Comparison of ENCODE assay signal across 8 cellular contexts in the genomic region with DNA sequence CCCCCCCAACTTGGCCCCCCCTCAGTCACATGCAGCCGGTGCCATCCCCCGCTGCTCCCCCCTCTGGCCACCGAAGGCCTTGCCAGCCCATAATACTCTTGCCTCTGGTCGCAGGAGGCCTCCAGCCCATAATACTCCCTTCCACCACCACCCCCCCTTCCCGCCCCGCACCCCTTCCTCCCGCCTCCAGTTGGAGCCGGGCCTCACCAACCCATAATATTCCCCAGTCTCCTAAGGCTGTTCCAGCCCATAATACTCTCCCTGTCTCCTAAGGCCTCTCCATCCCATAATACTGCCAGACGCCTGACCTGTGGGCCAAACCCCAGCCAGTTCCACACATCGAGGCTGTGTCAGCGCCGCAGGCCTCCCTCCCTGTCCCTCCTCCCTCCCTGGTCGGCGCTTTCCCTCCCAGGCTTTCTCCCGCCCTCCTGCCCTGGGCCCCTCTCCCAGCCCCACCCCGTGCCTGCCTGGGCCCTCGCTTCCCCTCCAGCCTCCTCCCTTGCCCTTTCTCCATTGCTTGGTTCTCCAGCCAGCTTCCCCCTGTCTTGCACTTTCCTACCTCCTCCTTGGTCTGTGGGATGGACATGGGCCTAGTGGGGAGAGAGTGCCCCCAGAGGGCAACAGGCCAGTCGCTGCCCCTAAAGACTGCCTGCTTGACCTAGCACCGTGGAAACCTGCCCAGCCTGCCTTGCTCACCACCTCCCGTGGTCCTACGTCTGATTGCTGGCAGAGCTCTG. TPM values are rescaled to one million over a fixed set of nuclear protein-coding genes. Genes with fewer than 3 reads are reported as not detected.
DNase-seq lines count a peak whose midpoint lies in the region; ATAC-seq, FAIRE-seq and TF ChIP-seq lines count a peak whose summit lies in the region.

No MANE protein-coding gene starts in this region.

- H3K27ac ChIP-seq in endodermal cell (ENCODE audit: low read depth, low read length) (peak overlapping the region; percentile 93), lower lobe of right lung (peak overlapping the region; percentile 87), stomach (peak overlapping the region; percentile 69 to 94 (median 91))

- H3K9me3 Mint-ChIP-seq in WTC11 (no peaks in the 10 kb centered on the region), endodermal cell (no peaks in the 10 kb centered on the region)

- CTCF ChIA-PET in WTC11 (lab: Charles Lee) = interaction anchor here (0.7 to 3.0 kb wide), 19 partner anchors 9 to 312 kb away, joined by 3 to 23 read pairs (median 3); partner anchors contain the start of genes ACRBP, GAPDH, LPAR5 and MLF2

- H3K4me1 Mint-ChIP-seq in WTC11 = peaks cover 37% of the 10 kb centered on the region
- H3K4me1 Mint-ChIP-seq in endodermal cell = peaks cover 26% of the 10 kb centered on the region

- ATAC-seq in WTC11 (peak; percentile 86), lower lobe of right lung (peak; percentile 88)

- FAIRE-seq in H54 (lab: Jason Lieb, UNC) = peak; percentile 72

- TF ChIP-seq POLR2A in H54 (IDR thresholded peaks at IDR 0.05; ENCODE audit: low read depth, low read length) (peak; percentile 42), stomach (IDR thresholded peaks at IDR 0.05) (no peak)

- H3K36me3 Mint-ChIP-seq in WTC11 = no peaks in the 10 kb centered on the region
- no peaks in the 10 kb centered on the region for H3K36me3 Mint-ChIP-seq in endodermal cell (ENCODE audit: low read depth)

- TF ChIP-seq CTCF in WTC11 (IDR thresholded peaks at IDR 0.05) = no peak
- peak; percentile 65 for TF ChIP-seq CTCF in endodermal cell (conservative IDR thresholded peaks at IDR 0.05)
- no peak for TF ChIP-seq CTCF in lower lobe of right lung (IDR thresholded peaks at IDR 0.05)
- peak in 2 of 7 experiments; percentile 5 to 13 for TF ChIP-seq CTCF in stomach (IDR thresholded peaks at IDR 0.05)

- H3K4me3 ChIP-seq in endodermal cell (ENCODE audit: low read length) (no peak overlapping the region), lower lobe of right lung (peak overlapping the region; percentile 5), stomach (peak overlapping the region in 2 of 4 donors; percentile 15 to 37)

- peaks cover 14% of the 10 kb centered on the region for H3K4me1 ChIP-seq in endodermal cell (ENCODE audit: control insufficient read depth, insufficient read depth, low read length)
- peaks cover 37% of the 10 kb centered on the region for H3K4me1 ChIP-seq in lower lobe of right lung
- peaks cover 29 to 47% (median 34%) of the 10 kb centered on the region in 4 donors for H3K4me1 ChIP-seq in stomach

- intact Hi-C loops in lower lobe of right lung (cut with DNase I) = no loop called here
- intact Hi-C loops in stomach (cut with DNase I; ENCODE audit: low total_unique reads) = no loop called here

- peak overlapping the region; percentile 30 for H3K9ac ChIP-seq in endodermal cell (ENCODE audit: extremely low read depth, low read length, poor library complexity, severe bottlenecking)

- H3K4me3 Mint-ChIP-seq in WTC11 (peak overlapping the region; percentile 49), endodermal cell (peak overlapping the region; percentile 40)

- H3K27me3 ChIP-seq in endodermal cell (ENCODE audit: control insufficient read depth, insufficient read depth, low read length, poor library complexity, severe bottlenecking) = peaks cover under 1% of the 10 kb centered on the region
- H3K27me3 ChIP-seq in lower lobe of right lung (ENCODE audit: low read depth) = no peaks in the 10 kb centered on the region
- H3K27me3 ChIP-seq in stomach = no peaks in the 10 kb centered on the region

- H3K27ac Mint-ChIP-seq in WTC11 (peak overlapping the region; percentile 73), endodermal cell (peak overlapping the region; percentile 71)

- WGBS in endodermal cell (ENCODE audit: insufficient coverage in 1 of 2, insufficient read length in 1 of 2), 2 experiments = 16 to 19% methylated on average over 11 to 18 of the region's 21 CpGs
- WGBS in stomach, 5 donors = 5 to 8% (median 6%) methylated on average over 18 to 21 of the region's 21 CpGs

- no peaks in the 10 kb centered on the region for H3K36me3 ChIP-seq in endodermal cell (ENCODE audit: control insufficient read depth, insufficient read depth, low read length)
- H3K36me3 ChIP-seq in lower lobe of right lung = no peaks in the 10 kb centered on the region
- no peaks in the 10 kb centered on the region for H3K36me3 ChIP-seq in stomach

- H3K9me3 ChIP-seq in endodermal cell (ENCODE audit: control insufficient read depth, low read length) = no peaks in the 10 kb centered on the region
- H3K9me3 ChIP-seq in lower lobe of right lung = no peaks in the 10 kb centered on the region
- no peaks in the 10 kb centered on the region for H3K9me3 ChIP-seq in stomach

- POLR2A ChIA-PET in WTC11 (lab: Charles Lee) = interaction anchor here (0.8 to 2.9 kb wide), 3 partner anchors 75 to 277 kb away, joined by 4 to 25 read pairs (median 5); partner anchors contain the start of genes GAPDH and ZNF384

- H3K27me3 Mint-ChIP-seq in WTC11 (ENCODE audit: low read depth) (peaks cover 7% of the 10 kb centered on the region), endodermal cell (ENCODE audit: insufficient read depth) (peaks cover 7% of the 10 kb centered on the region)

- DNase-seq in C1 segment of cervical spinal cord (lab: John Stamatoyannopoulos, UW) (peak; percentile 65 to 100 (median 95)), H54 (ENCODE audit: insufficient read length, low spot score) (peak; percentile 92), NCI-H226 (peak; percentile 98), WTC11 (ENCODE audit: low spot score) (peak; percentile 91), endodermal cell (peak; percentile 99), lower lobe of right lung (peak; percentile 91), stomach (peak; percentile 90)
- DNase-seq in NK-92 treated with Interleukin-12 subunit alpha and Interleukin-12 subunit beta, amount 100 ng/mL, for 24 hours (lab: John Stamatoyannopoulos, UW) = no peak

- no peak for TF ChIP-seq EP300 in stomach (IDR thresholded peaks at IDR 0.05)

TF ChIP-seq in WTC11, 78 proteins besides CTCF, POLR2A, EP300 and RAD21 (continues in another document):
- TF ChIP-seq HMGA2 (CRISPR knock-in tag; IDR thresholded peaks at IDR 0.05) = no peak; the same call in 1 of the 2 replicates
- TF ChIP-seq, protein P1, sequence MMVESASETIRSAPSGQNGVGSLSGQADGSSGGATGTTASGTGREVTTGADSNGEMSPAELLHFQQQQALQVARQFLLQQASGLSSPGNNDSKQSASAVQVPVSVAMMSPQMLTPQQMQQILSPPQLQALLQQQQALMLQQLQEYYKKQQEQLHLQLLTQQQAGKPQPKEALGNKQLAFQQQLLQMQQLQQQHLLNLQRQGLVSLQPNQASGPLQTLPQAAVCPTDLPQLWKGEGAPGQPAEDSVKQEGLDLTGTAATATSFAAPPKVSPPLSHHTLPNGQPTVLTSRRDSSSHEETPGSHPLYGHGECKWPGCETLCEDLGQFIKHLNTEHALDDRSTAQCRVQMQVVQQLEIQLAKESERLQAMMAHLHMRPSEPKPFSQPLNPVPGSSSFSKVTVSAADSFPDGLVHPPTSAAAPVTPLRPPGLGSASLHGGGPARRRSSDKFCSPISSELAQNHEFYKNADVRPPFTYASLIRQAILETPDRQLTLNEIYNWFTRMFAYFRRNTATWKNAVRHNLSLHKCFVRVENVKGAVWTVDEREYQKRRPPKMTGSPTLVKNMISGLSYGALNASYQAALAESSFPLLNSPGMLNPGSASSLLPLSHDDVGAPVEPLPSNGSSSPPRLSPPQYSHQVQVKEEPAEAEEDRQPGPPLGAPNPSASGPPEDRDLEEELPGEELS (CRISPR knock-in tag; IDR thresholded peaks at IDR 0.05) = peak; percentile 55; the same call in 1 of the 2 replicates
- TF ChIP-seq TP53 (CRISPR knock-in tag; IDR thresholded peaks at IDR 0.05) = no peak
- no peak for TF ChIP-seq TCF7 (CRISPR knock-in tag; IDR thresholded peaks at IDR 0.05; ENCODE audit: low read depth)
- TF ChIP-seq NR1H2 (CRISPR knock-in tag; IDR thresholded peaks at IDR 0.05) = no peak
- TF ChIP-seq ERG (CRISPR knock-in tag; IDR thresholded peaks at IDR 0.05) = no peak

RNA-seq across cellular contexts. Expression of gene CHD4, which starts 6.8 kb away (rescaled TPM):
- total RNA-seq in WTC11 (2021) (333 to 354 TPM (median 334 TPM) in 3 replicates), endodermal cell (100 to 1,000 TPM; 276 to 385 TPM), lower lobe of right lung (169 TPM), stomach (100 to 1,000 TPM; 169 to 315 (median 202) TPM)
- polyA plus RNA-seq in endodermal cell (2013, experiment 1 of 2) = 300 TPM
- polyA plus RNA-seq in endodermal cell (2013, experiment 2 of 2) = 277 TPM
- polyA plus RNA-seq in stomach = 100 to 1,000 TPM; 105 to 139 (median 111) TPM

RNA-seq across cellular contexts. Expression of gene LPAR5, which starts 21.8 kb away (rescaled TPM):
- total RNA-seq in WTC11 (2021) (0.20 to 0.57 TPM (median 0.48 TPM) in 3 replicates), endodermal cell (under 1 TPM; 0.24 to 0.73 TPM), lower lobe of right lung (3.8 TPM), stomach (10 to 100 TPM in 1 of 5 donors, 1 to 10 TPM in 4; 1.3 to 33.0 (median 5.8) TPM)
- polyA plus RNA-seq in endodermal cell (2013, experiment 1 of 2) = 0.07 TPM
- polyA plus RNA-seq in endodermal cell (2013, experiment 2 of 2) = not detected
- 1 to 10 TPM; 2.0 to 5.6 (median 3.5) TPM for polyA plus RNA-seq in stomach

RNA-seq across cellular contexts. Expression of gene ACRBP, which starts 33.3 kb away (rescaled TPM):
- total RNA-seq in WTC11 (2021) (2.1 to 4.2 TPM (median 3.2 TPM) in 3 replicates), endodermal cell (1 to 10 TPM; 1.9 to 3.9 TPM), lower lobe of right lung (7.2 TPM), stomach (1 to 10 TPM in 2 of 5 donors, not detected in 3; 2.2 to 6.4 TPM)
- polyA plus RNA-seq in endodermal cell (2013, experiment 1 of 2) = 2.4 TPM
- 2.1 TPM for polyA plus RNA-seq in endodermal cell (2013, experiment 2 of 2)
- polyA plus RNA-seq in stomach = 1 to 10 TPM in 2 of 3 donors, under 1 TPM in 1; 0.31 to 1.6 (median 1.1) TPM

RNA-seq across cellular contexts. Expression of gene NOP2, which starts 45.9 kb away (rescaled TPM):
- total RNA-seq in WTC11 (2021) = 68.4 to 79.4 TPM (median 72.4 TPM) in 3 replicates
- total RNA-seq in endodermal cell = 100 to 1,000 TPM in 1 of 2 donors, 10 to 100 TPM in 1; 51.6 to 135 TPM
- polyA plus RNA-seq in endodermal cell (2013, experiment 1 of 2) = 43.2 TPM
- 38.9 TPM for polyA plus RNA-seq in endodermal cell (2013, experiment 2 of 2)
- total RNA-seq in lower lobe of right lung = 30.2 TPM
- 100 to 1,000 TPM in 1 of 5 donors, 10 to 100 TPM in 4; 16.3 to 231 (median 30.0) TPM for total RNA-seq in stomach
- polyA plus RNA-seq in stomach = 10 to 100 TPM; 19.5 to 27.4 (median 19.7) TPM

RNA-seq across cellular contexts. Expression of gene ING4, which starts 49.0 kb away (rescaled TPM):
- total RNA-seq in WTC11 (2021) (23.0 to 27.4 TPM (median 26.7 TPM) in 3 replicates), endodermal cell (10 to 100 TPM; 30.5 to 60.3 TPM), lower lobe of right lung (41.3 TPM), stomach (10 to 100 TPM in 4 of 5 donors, 1 to 10 TPM in 1; 8.7 to 51.8 (median 33.5) TPM)
- 57.0 TPM for polyA plus RNA-seq in endodermal cell (2013, experiment 1 of 2)
- polyA plus RNA-seq in endodermal cell (2013, experiment 2 of 2) = 48.0 TPM
- polyA plus RNA-seq in stomach = 10 to 100 TPM; 25.5 to 53.6 (median 43.6) TPM
